1 cellular context compared by ENCODE assay signal in the genomic region with DNA sequence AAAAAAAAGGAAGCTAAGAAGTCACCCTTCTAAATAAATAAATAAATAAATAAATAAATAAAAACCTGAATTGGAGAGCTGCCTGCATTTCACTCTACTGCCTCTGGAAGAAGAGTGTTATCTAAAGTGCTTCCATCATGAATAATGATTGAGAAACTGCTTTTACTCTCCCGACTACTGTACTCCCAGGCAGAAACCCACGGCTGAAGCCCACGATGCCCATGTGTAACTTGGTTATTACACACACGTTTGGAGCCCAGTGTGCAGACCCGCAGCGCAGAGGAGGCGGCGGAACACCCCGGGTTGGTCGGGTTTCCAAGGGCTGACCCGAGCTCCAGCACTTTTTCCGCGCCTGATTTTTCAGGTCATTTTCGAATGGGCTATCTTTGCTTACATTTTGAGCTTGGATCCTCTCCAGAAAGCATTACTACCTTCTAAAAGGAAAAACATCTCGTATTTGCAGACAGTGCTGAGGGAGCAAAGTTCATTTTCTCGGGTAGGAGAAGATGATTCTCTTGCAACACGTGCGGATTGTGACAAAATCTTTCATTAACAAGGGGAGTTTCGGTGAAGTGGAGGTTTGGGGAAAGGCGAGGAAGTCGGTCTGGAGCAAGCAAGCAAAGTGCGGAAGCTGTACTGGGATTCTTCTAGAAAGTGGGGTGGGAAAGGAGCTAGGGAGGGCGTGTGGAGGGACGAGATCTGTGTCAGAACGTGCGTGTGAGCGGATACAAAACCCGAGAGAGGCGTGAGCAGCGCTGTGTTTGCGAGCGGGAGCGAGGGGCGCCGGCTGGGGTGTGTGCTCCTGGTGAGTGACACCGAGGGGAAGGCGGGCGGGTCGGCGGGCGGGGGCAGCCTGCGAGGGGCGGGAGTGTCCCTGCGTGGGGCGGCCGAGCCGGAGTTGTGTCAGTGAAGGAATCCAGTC.
TF ChIP-seq lines count a peak whose summit lies in the region.

A gene with protein sequence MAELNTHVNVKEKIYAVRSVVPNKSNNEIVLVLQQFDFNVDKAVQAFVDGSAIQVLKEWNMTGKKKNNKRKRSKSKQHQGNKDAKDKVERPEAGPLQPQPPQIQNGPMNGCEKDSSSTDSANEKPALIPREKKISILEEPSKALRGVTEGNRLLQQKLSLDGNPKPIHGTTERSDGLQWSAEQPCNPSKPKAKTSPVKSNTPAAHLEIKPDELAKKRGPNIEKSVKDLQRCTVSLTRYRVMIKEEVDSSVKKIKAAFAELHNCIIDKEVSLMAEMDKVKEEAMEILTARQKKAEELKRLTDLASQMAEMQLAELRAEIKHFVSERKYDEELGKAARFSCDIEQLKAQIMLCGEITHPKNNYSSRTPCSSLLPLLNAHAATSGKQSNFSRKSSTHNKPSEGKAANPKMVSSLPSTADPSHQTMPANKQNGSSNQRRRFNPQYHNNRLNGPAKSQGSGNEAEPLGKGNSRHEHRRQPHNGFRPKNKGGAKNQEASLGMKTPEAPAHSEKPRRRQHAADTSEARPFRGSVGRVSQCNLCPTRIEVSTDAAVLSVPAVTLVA (plus strand): TSS at position 897 of the 922 bp plus-strand sequence. CDS start 82,552 bp downstream, outside the sequence.

TF ChIP-seq in HepG2, 621 proteins besides CTCF, POLR2A, EP300 and RAD21 (continued from another document and continues in another):
- TF ChIP-seq, protein P1, sequence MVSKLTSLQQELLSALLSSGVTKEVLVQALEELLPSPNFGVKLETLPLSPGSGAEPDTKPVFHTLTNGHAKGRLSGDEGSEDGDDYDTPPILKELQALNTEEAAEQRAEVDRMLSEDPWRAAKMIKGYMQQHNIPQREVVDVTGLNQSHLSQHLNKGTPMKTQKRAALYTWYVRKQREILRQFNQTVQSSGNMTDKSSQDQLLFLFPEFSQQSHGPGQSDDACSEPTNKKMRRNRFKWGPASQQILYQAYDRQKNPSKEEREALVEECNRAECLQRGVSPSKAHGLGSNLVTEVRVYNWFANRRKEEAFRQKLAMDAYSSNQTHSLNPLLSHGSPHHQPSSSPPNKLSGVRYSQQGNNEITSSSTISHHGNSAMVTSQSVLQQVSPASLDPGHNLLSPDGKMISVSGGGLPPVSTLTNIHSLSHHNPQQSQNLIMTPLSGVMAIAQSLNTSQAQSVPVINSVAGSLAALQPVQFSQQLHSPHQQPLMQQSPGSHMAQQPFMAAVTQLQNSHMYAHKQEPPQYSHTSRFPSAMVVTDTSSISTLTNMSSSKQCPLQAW (CRISPR knock-in tag; IDR thresholded peaks at IDR 0.05) = peak; percentile 61; the same call in 1 of the 2 replicates
- peak; percentile 76; the same call in 1 of the 2 replicates for TF ChIP-seq TBX3 (IDR thresholded peaks at IDR 0.05; ENCODE audit: borderline replicate concordance)
- TF ChIP-seq MTF1 (CRISPR knock-in tag; IDR thresholded peaks at IDR 0.05) = no peak
- TF ChIP-seq, protein P2, sequence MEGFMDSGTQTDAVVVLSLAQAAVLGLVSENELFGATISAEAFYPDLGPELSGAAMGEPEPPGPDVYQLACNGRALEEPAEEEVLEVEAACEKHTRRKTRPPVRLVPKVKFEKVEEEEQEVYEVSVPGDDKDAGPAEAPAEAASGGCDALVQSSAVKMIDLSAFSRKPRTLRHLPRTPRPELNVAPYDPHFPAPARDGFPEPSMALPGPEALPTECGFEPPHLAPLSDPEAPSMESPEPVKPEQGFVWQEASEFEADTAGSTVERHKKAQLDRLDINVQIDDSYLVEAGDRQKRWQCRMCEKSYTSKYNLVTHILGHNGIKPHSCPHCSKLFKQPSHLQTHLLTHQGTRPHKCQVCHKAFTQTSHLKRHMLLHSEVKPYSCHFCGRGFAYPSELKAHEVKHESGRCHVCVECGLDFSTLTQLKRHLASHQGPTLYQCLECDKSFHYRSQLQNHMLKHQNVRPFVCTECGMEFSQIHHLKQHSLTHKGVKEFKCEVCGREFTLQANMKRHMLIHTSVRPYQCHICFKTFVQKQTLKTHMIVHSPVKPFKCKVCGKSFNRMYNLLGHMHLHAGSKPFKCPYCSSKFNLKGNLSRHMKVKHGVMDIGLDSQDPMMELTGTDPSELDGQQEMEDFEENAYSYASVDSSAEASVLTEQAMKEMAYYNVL (CRISPR knock-in tag; IDR thresholded peaks at IDR 0.05; ENCODE audit: borderline replicate concordance) = peak; percentile 82; the same call in 1 of the 2 replicates
- TF ChIP-seq ARNT2 (CRISPR knock-in tag; IDR thresholded peaks at IDR 0.05; ENCODE audit: low read depth) = no peak
- TF ChIP-seq STAG1 (CRISPR knock-in tag; IDR thresholded peaks at IDR 0.05) = peak; percentile 7; the same call in 1 of the 2 replicates
- no peak for TF ChIP-seq ZNF556 (CRISPR knock-in tag; IDR thresholded peaks at IDR 0.05; ENCODE audit: borderline replicate concordance)
- TF ChIP-seq NR3C1 (CRISPR knock-in tag; IDR thresholded peaks at IDR 0.05) = no peak
- TF ChIP-seq KLF12 (CRISPR knock-in tag; IDR thresholded peaks at IDR 0.05; ENCODE audit: borderline replicate concordance) = no peak; the same call in 1 of the 2 replicates
- peak; percentile 90 for TF ChIP-seq REPIN1 (CRISPR knock-in tag; IDR thresholded peaks at IDR 0.05; ENCODE audit: borderline replicate concordance, low read depth)
- TF ChIP-seq, protein P3, sequence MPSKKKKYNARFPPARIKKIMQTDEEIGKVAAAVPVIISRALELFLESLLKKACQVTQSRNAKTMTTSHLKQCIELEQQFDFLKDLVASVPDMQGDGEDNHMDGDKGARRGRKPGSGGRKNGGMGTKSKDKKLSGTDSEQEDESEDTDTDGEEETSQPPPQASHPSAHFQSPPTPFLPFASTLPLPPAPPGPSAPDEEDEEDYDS (CRISPR knock-in tag; IDR thresholded peaks at IDR 0.05) = peak; percentile 85
- TF ChIP-seq ZNF484 (CRISPR knock-in tag; IDR thresholded peaks at IDR 0.05; ENCODE audit: borderline replicate concordance, low read depth) = no peak
- TF ChIP-seq ATRX (CRISPR knock-in tag; IDR thresholded peaks at IDR 0.05; ENCODE audit: borderline replicate concordance) = no peak
- no peak for TF ChIP-seq HHEX (CRISPR knock-in tag; IDR thresholded peaks at IDR 0.05)
- no peak for TF ChIP-seq ZNF850 (CRISPR knock-in tag; conservative IDR thresholded peaks at IDR 0.05)
- TF ChIP-seq, protein P4, sequence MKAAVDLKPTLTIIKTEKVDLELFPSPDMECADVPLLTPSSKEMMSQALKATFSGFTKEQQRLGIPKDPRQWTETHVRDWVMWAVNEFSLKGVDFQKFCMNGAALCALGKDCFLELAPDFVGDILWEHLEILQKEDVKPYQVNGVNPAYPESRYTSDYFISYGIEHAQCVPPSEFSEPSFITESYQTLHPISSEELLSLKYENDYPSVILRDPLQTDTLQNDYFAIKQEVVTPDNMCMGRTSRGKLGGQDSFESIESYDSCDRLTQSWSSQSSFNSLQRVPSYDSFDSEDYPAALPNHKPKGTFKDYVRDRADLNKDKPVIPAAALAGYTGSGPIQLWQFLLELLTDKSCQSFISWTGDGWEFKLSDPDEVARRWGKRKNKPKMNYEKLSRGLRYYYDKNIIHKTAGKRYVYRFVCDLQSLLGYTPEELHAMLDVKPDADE (CRISPR knock-in tag; IDR thresholded peaks at IDR 0.05) = no peak
- TF ChIP-seq, protein P5, sequence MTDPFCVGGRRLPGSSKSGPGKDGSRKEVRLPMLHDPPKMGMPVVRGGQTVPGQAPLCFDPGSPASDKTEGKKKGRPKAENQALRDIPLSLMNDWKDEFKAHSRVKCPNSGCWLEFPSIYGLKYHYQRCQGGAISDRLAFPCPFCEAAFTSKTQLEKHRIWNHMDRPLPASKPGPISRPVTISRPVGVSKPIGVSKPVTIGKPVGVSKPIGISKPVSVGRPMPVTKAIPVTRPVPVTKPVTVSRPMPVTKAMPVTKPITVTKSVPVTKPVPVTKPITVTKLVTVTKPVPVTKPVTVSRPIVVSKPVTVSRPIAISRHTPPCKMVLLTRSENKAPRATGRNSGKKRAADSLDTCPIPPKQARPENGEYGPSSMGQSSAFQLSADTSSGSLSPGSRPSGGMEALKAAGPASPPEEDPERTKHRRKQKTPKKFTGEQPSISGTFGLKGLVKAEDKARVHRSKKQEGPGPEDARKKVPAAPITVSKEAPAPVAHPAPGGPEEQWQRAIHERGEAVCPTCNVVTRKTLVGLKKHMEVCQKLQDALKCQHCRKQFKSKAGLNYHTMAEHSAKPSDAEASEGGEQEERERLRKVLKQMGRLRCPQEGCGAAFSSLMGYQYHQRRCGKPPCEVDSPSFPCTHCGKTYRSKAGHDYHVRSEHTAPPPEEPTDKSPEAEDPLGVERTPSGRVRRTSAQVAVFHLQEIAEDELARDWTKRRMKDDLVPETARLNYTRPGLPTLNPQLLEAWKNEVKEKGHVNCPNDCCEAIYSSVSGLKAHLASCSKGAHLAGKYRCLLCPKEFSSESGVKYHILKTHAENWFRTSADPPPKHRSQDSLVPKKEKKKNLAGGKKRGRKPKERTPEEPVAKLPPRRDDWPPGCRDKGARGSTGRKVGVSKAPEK (CRISPR knock-in tag; IDR thresholded peaks at IDR 0.05; ENCODE audit: borderline replicate concordance) = no peak
- TF ChIP-seq ZNF546 (CRISPR knock-in tag; conservative IDR thresholded peaks at IDR 0.05) = peak; percentile 80; the same call in 1 of the 2 replicates
- TF ChIP-seq NRL (CRISPR knock-in tag; IDR thresholded peaks at IDR 0.05; ENCODE audit: borderline replicate concordance) = no peak
- TF ChIP-seq ZNF33A (CRISPR knock-in tag; IDR thresholded peaks at IDR 0.05; ENCODE audit: borderline replicate concordance) = no peak; the same call in 1 of the 2 replicates
- peak; percentile 67 for TF ChIP-seq HNRNPH1 (optimal IDR thresholded peaks at IDR 0.05; ENCODE audit: low read depth, low read length)
- peak; percentile 82 for TF ChIP-seq HDAC1 (CRISPR knock-in tag; IDR thresholded peaks at IDR 0.05)
- TF ChIP-seq MAFG (CRISPR knock-in tag; IDR thresholded peaks at IDR 0.05) = no peak
- TF ChIP-seq RBAK (CRISPR knock-in tag; IDR thresholded peaks at IDR 0.05) = no peak
- peak; percentile 97 for TF ChIP-seq DMAP1 (CRISPR knock-in tag; IDR thresholded peaks at IDR 0.05)
- no peak for TF ChIP-seq MBNL3 (CRISPR knock-in tag; conservative IDR thresholded peaks at IDR 0.05)
- TF ChIP-seq FOXO1 (CRISPR knock-in tag; IDR thresholded peaks at IDR 0.05) = no peak
- peak; percentile 88 for TF ChIP-seq ZNF703 (CRISPR knock-in tag; IDR thresholded peaks at IDR 0.05; ENCODE audit: borderline replicate concordance)
- TF ChIP-seq SMARCE1 (IDR thresholded peaks at IDR 0.05; ENCODE audit: borderline replicate concordance) = no peak
- TF ChIP-seq NR1H2 (CRISPR knock-in tag; IDR thresholded peaks at IDR 0.05; ENCODE audit: borderline replicate concordance, low read depth) = no peak
- no peak for TF ChIP-seq ZNF17 (CRISPR knock-in tag; IDR thresholded peaks at IDR 0.05)
- TF ChIP-seq MEIS2 (CRISPR knock-in tag; IDR thresholded peaks at IDR 0.05) = 0 out of 2 replicates have a peak, but pooled peaks have one; percentile 47
- TF ChIP-seq U2AF2 (IDR thresholded peaks at IDR 0.05; ENCODE audit: low read depth, low read length) = 0 out of 2 replicates have a peak, but pooled peaks have one; percentile 26
- TF ChIP-seq, protein P6, sequence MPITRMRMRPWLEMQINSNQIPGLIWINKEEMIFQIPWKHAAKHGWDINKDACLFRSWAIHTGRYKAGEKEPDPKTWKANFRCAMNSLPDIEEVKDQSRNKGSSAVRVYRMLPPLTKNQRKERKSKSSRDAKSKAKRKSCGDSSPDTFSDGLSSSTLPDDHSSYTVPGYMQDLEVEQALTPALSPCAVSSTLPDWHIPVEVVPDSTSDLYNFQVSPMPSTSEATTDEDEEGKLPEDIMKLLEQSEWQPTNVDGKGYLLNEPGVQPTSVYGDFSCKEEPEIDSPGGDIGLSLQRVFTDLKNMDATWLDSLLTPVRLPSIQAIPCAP (CRISPR knock-in tag; IDR thresholded peaks at IDR 0.05; ENCODE audit: low read depth) = no peak
- peak; percentile 42; the same call in 1 of the 2 replicates for TF ChIP-seq SMC3 (IDR thresholded peaks at IDR 0.05; ENCODE audit: low read length)
- TF ChIP-seq ZSCAN21 (CRISPR knock-in tag; IDR thresholded peaks at IDR 0.05; ENCODE audit: borderline replicate concordance) = peak; percentile 73
- TF ChIP-seq ZNF709 (CRISPR knock-in tag; IDR thresholded peaks at IDR 0.05) = no peak; the same call in 1 of the 2 replicates
- TF ChIP-seq FIP1L1 (IDR thresholded peaks at IDR 0.05; ENCODE audit: borderline replicate concordance, insufficient read depth, low read depth, low read length) = 0 out of 2 replicates have a peak, but pooled peaks have one; percentile 73
- TF ChIP-seq, protein P7, sequence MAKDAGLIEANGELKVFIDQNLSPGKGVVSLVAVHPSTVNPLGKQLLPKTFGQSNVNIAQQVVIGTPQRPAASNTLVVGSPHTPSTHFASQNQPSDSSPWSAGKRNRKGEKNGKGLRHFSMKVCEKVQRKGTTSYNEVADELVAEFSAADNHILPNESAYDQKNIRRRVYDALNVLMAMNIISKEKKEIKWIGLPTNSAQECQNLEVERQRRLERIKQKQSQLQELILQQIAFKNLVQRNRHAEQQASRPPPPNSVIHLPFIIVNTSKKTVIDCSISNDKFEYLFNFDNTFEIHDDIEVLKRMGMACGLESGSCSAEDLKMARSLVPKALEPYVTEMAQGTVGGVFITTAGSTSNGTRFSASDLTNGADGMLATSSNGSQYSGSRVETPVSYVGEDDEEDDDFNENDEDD (CRISPR knock-in tag; IDR thresholded peaks at IDR 0.05; ENCODE audit: borderline replicate concordance) = peak; percentile 77; the same call in 1 of the 2 replicates
- peak; percentile 93 for TF ChIP-seq ZNF350 (CRISPR knock-in tag; IDR thresholded peaks at IDR 0.05; ENCODE audit: borderline replicate concordance, low read depth)
- TF ChIP-seq, protein P8, sequence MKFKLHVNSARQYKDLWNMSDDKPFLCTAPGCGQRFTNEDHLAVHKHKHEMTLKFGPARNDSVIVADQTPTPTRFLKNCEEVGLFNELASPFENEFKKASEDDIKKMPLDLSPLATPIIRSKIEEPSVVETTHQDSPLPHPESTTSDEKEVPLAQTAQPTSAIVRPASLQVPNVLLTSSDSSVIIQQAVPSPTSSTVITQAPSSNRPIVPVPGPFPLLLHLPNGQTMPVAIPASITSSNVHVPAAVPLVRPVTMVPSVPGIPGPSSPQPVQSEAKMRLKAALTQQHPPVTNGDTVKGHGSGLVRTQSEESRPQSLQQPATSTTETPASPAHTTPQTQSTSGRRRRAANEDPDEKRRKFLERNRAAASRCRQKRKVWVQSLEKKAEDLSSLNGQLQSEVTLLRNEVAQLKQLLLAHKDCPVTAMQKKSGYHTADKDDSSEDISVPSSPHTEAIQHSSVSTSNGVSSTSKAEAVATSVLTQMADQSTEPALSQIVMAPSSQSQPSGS (CRISPR knock-in tag; IDR thresholded peaks at IDR 0.05) = peak; percentile 89; the same call in 1 of the 2 replicates
- no peak for TF ChIP-seq ZFP1 (CRISPR knock-in tag; IDR thresholded peaks at IDR 0.05)
- no peak for TF ChIP-seq ZBTB3 (CRISPR knock-in tag; IDR thresholded peaks at IDR 0.05; ENCODE audit: borderline replicate concordance, low read depth)
- TF ChIP-seq POLR2G (IDR thresholded peaks at IDR 0.05; ENCODE audit: low read depth, low read length) = peak; percentile 94
- no peak for TF ChIP-seq SYNCRIP (IDR thresholded peaks at IDR 0.05; ENCODE audit: insufficient read depth, low read depth, low read length)
- TF ChIP-seq HDAC2 (CRISPR knock-in tag; IDR thresholded peaks at IDR 0.05) = peak; percentile 76
- peak; percentile 64 for TF ChIP-seq TBL1XR1 (IDR thresholded peaks at IDR 0.05; ENCODE audit: borderline replicate concordance, low read length, partially characterized antibody)
- no peak; the same call in 1 of the 2 replicates for TF ChIP-seq ZNF772 (CRISPR knock-in tag; IDR thresholded peaks at IDR 0.05)
- TF ChIP-seq IRF2 (CRISPR knock-in tag; IDR thresholded peaks at IDR 0.05) = peak; percentile 77
- no peak for TF ChIP-seq PLRG1 (conservative IDR thresholded peaks at IDR 0.05)
- no peak for TF ChIP-seq ZNF143 (CRISPR knock-in tag; IDR thresholded peaks at IDR 0.05)
- peak; percentile 72 for TF ChIP-seq SOX5 (CRISPR knock-in tag; IDR thresholded peaks at IDR 0.05; ENCODE audit: borderline replicate concordance)
- TF ChIP-seq HNF4A (CRISPR knock-in tag; IDR thresholded peaks at IDR 0.05) = peak; percentile 95
- peak; percentile 32 for TF ChIP-seq MED8 (CRISPR knock-in tag; IDR thresholded peaks at IDR 0.05; ENCODE audit: insufficient replicate concordance)
- TF ChIP-seq ZNF776 (CRISPR knock-in tag; IDR thresholded peaks at IDR 0.05) = no peak
